In the genomic region with DNA sequence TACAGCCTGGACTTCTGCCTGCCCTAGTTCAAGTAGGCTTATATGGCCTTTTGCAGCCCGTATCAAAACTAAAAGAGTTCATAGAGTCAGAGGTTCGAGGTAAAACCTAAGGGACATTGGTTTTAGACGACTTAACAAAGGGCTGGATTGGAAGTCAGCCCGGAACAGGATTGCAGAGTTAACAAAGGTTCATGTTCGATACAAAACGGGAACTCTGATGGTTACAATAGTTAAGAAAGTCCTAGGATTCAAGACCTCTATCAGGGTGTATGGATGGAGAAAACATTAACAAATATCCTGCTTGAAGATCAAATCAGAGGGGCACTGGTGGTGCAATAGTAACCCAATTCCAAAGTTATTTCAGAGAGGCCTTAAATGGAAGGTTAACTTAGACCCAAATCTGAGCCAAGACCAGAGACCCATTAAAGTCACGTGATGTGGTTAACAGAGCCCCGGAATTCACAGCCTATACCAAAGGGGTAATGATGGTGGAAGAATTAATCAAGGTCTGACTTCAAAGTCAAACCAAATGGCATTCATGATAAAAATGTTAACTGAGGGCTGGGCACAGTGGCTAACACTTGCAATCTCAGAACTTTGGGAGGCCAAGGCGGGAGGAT, we compare ENCODE assay signal across 8 cellular contexts. TPM values are rescaled to one million over a fixed set of nuclear protein-coding genes. Genes with fewer than 3 reads are reported as not detected.
DNase-seq lines count a peak whose midpoint lies in the region; ATAC-seq, FAIRE-seq and TF ChIP-seq lines count a peak whose summit lies in the region.

No MANE protein-coding gene starts in this region.

- peaks cover 11% of the 10 kb centered on the region for H3K4me1 Mint-ChIP-seq in WTC11

- H3K36me3 ChIP-seq in gastroesophageal sphincter (no peaks in the 10 kb centered on the region), sigmoid colon (no peaks in the 10 kb centered on the region)

- no peaks in the 10 kb centered on the region for H3K9me3 Mint-ChIP-seq in WTC11

- CTCF ChIA-PET in WTC11 (lab: Charles Lee), result no interaction called here

- no peaks in the 10 kb centered on the region for H3K27me3 Mint-ChIP-seq in WTC11 (ENCODE audit: low read depth)

- 64 to 68% methylated on average over 4 to 8 of the region's 9 CpGs for WGBS in gastroesophageal sphincter (ENCODE audit: low coverage in 1 of 2), 2 donors
- WGBS in sigmoid colon, 2 donors, result 53 to 64% methylated on average over 9 of the region's 9 CpGs

- H3K4me3 ChIP-seq in gastroesophageal sphincter (peak overlapping the region; percentile 66 to 67), sigmoid colon (peak overlapping the region; percentile 58 to 69 (median 62))

- H3K27ac Mint-ChIP-seq in WTC11, result no peak overlapping the region

- POLR2A ChIA-PET in WTC11 (lab: Charles Lee), result no interaction called here

- H3K4me3 Mint-ChIP-seq in WTC11, result peak overlapping the region; percentile 91

- H3K27ac ChIP-seq in gastroesophageal sphincter (peak overlapping the region in 3 of 4 donors; percentile 81 to 85 (median 84)), sigmoid colon (peak overlapping the region; percentile 79 to 82 (median 80))

- peak; percentile 35 for FAIRE-seq in GM19239 (lab: Jason Lieb, UNC)

- no peaks in the 10 kb centered on the region for H3K36me3 Mint-ChIP-seq in WTC11

- TF ChIP-seq EP300 in gastroesophageal sphincter (IDR thresholded peaks at IDR 0.05) (no peak), sigmoid colon (IDR thresholded peaks at IDR 0.05) (no peak)

- ATAC-seq in WTC11, result no peak
- ATAC-seq in gastroesophageal sphincter, result no peak
- no peak for ATAC-seq in GM21825 (IDR thresholded peaks at IDR 0.05; ENCODE audit: unreplicated experiment)
- ATAC-seq in HG02852 (IDR thresholded peaks at IDR 0.05; ENCODE audit: unreplicated experiment), result no peak
- no peak for ATAC-seq in GM19395 (IDR thresholded peaks at IDR 0.05; ENCODE audit: unreplicated experiment)

- DNase-seq in GM19239 (ENCODE audit: insufficient read length, low spot score) (no peak), WTC11 (ENCODE audit: low spot score) (no peak), sigmoid colon (no peak), CD1c-positive myeloid dendritic cell (ENCODE audit: extremely low spot score) (no peak)

- H3K4me1 ChIP-seq in gastroesophageal sphincter (no peaks in the 10 kb centered on the region), sigmoid colon (peaks cover 0 to 4% (median 0%) of the 10 kb centered on the region in 4 donors)

- TF ChIP-seq POLR2A in gastroesophageal sphincter (IDR thresholded peaks at IDR 0.05), result no peak
- TF ChIP-seq POLR2A in sigmoid colon (IDR thresholded peaks at IDR 0.05), result no peak

- H3K27me3 ChIP-seq in gastroesophageal sphincter (no peaks in the 10 kb centered on the region), sigmoid colon (no peaks in the 10 kb centered on the region)

- intact Hi-C loops in sigmoid colon (cut with DNase I), result loop anchor here (10.0 kb wide), 1 partner anchor 403 kb away; a partner anchor contains a TSS

- TF ChIP-seq CTCF in WTC11 (IDR thresholded peaks at IDR 0.05), result no peak
- no peak for TF ChIP-seq CTCF in gastroesophageal sphincter (IDR thresholded peaks at IDR 0.05)
- no peak for TF ChIP-seq CTCF in sigmoid colon (IDR thresholded peaks at IDR 0.05)

- H3K9me3 ChIP-seq in gastroesophageal sphincter (no peaks in the 10 kb centered on the region), sigmoid colon (no peaks in the 10 kb centered on the region)

TF ChIP-seq in WTC11, 78 proteins besides CTCF, POLR2A, EP300 and RAD21:
- no peak for TF ChIP-seq NFE2L1 (CRISPR knock-in tag; IDR thresholded peaks at IDR 0.05)
- TF ChIP-seq TEAD4 (CRISPR knock-in tag; IDR thresholded peaks at IDR 0.05), result no peak
- TF ChIP-seq ZNF396 (CRISPR knock-in tag; IDR thresholded peaks at IDR 0.05; ENCODE audit: borderline replicate concordance), result no peak
- no peak for TF ChIP-seq PRRX2 (CRISPR knock-in tag; IDR thresholded peaks at IDR 0.05)
- TF ChIP-seq, protein P1, sequence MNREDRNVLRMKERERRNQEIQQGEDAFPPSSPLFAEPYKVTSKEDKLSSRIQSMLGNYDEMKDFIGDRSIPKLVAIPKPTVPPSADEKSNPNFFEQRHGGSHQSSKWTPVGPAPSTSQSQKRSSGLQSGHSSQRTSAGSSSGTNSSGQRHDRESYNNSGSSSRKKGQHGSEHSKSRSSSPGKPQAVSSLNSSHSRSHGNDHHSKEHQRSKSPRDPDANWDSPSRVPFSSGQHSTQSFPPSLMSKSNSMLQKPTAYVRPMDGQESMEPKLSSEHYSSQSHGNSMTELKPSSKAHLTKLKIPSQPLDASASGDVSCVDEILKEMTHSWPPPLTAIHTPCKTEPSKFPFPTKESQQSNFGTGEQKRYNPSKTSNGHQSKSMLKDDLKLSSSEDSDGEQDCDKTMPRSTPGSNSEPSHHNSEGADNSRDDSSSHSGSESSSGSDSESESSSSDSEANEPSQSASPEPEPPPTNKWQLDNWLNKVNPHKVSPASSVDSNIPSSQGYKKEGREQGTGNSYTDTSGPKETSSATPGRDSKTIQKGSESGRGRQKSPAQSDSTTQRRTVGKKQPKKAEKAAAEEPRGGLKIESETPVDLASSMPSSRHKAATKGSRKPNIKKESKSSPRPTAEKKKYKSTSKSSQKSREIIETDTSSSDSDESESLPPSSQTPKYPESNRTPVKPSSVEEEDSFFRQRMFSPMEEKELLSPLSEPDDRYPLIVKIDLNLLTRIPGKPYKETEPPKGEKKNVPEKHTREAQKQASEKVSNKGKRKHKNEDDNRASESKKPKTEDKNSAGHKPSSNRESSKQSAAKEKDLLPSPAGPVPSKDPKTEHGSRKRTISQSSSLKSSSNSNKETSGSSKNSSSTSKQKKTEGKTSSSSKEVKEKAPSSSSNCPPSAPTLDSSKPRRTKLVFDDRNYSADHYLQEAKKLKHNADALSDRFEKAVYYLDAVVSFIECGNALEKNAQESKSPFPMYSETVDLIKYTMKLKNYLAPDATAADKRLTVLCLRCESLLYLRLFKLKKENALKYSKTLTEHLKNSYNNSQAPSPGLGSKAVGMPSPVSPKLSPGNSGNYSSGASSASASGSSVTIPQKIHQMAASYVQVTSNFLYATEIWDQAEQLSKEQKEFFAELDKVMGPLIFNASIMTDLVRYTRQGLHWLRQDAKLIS (CRISPR knock-in tag; IDR thresholded peaks at IDR 0.05; ENCODE audit: borderline replicate concordance), result no peak

RNA-seq across cellular contexts. Expression of a gene that starts 0.7 kb away (rescaled TPM):
- 1.3 to 2.1 TPM (median 1.9 TPM) in 3 replicates for total RNA-seq in WTC11 (2021)
- 1 to 10 TPM; 2.8 to 7.8 (median 3.8) TPM for total RNA-seq in gastroesophageal sphincter
- 1 to 10 TPM; 4.3 to 7.5 (median 4.7) TPM for total RNA-seq in sigmoid colon
- 1 to 10 TPM; 1.4 to 2.3 (median 1.8) TPM for polyA plus RNA-seq in sigmoid colon

RNA-seq across cellular contexts. Expression of a gene that starts 58.3 kb away (rescaled TPM):
- total RNA-seq in WTC11 (2021) (not detected in 3 replicates), gastroesophageal sphincter (not detected), sigmoid colon (not detected)
- not detected for polyA plus RNA-seq in sigmoid colon
